2 cellular contexts compared by ENCODE assay signal in the genomic region with DNA sequence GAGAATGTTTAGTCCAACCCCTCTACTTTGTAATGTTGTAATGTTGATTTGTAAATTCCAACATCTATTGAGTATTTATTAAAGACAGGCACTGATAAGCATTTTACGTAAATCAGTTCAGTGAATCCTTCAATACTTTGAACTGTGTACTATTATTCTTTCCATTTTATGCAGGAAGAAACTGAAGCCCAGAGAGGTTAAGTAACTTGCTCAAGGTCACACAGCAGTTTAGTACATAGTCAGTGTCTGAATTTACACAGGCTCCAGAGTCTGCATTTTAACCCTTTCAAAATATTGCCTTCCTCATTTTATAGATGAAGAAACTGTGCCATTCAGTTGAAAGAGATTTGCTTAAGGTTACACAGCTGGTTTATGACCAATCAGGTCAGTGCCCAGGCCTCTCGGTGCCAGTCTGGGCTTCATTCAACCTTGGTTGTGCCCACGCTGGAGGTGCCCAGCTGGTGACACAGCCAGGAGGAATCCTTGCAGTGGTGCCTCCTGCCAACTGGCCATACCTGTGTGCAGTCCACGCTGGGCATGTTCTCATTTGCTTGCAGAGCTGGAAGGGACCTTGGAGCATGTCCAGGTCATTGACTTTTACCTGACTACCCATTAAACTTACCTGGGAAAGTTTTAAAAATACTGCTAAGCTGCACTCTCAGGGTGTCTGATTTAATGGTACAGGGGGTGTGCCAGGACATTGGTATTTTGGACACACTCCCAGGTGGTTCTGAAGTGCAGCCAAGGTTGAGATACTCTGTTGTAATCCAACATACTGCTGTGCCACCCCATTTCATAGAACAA.
TF ChIP-seq lines count a peak whose summit lies in the region.

No MANE protein-coding gene starts in this region.

TF ChIP-seq in K562, 482 proteins besides CTCF, POLR2A, EP300 and RAD21 (continued from another document):
- TF ChIP-seq, protein P1, sequence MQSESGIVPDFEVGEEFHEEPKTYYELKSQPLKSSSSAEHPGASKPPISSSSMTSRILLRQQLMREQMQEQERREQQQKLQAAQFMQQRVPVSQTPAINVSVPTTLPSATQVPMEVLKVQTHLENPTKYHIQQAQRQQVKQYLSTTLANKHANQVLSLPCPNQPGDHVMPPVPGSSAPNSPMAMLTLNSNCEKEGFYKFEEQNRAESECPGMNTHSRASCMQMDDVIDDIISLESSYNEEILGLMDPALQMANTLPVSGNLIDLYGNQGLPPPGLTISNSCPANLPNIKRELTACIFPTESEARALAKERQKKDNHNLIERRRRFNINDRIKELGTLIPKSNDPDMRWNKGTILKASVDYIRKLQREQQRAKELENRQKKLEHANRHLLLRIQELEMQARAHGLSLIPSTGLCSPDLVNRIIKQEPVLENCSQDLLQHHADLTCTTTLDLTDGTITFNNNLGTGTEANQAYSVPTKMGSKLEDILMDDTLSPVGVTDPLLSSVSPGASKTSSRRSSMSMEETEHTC (IDR thresholded peaks at IDR 0.05): no peak
- TF ChIP-seq PTTG1 (tag; IDR thresholded peaks at IDR 0.05; ENCODE audit: low read depth) (no peak), NR3C1 (CRISPR knock-in tag; IDR thresholded peaks at IDR 0.05) (no peak), HDAC2 (IDR thresholded peaks at IDR 0.05) (0 out of 2 replicates have a peak, but pooled peaks have one; percentile 17), KDM1A (IDR thresholded peaks at IDR 0.05) (peak; percentile 8 to 30; a peak in 1 of 4 replicates), ZFP36 (IDR thresholded peaks at IDR 0.05; ENCODE audit: low read depth, low read length, partially characterized antibody) (peak; percentile 84), ZC3H11A (IDR thresholded peaks at IDR 0.05; ENCODE audit: low read depth, low read length) (no peak), SMARCA5 (IDR thresholded peaks at IDR 0.05) (peak; percentile 53; the same call in 1 of the 2 replicates), RBM25 (IDR thresholded peaks at IDR 0.05; ENCODE audit: low read depth, low read length, severe bottlenecking) (peak; percentile 99), TEAD2 (tag; IDR thresholded peaks at IDR 0.05) (no peak), HNRNPK (IDR thresholded peaks at IDR 0.05; ENCODE audit: low read depth, low read length, poor library complexity, severe bottlenecking) (no peak), BCOR (IDR thresholded peaks at IDR 0.05) (peak; percentile 76), ZNF124 (CRISPR knock-in tag; IDR thresholded peaks at IDR 0.05) (no peak), RCOR1 (IDR thresholded peaks at IDR 0.05; ENCODE audit: borderline replicate concordance in 1 of 2, low read depth in 2 of 2, low read length in 2 of 2) (0 out of 4 replicates have a peak, but pooled peaks of 1 of the 2 experiments have one; percentile 11), FOXJ3 (CRISPR knock-in tag; IDR thresholded peaks at IDR 0.05) (no peak), PYGO2 (tag; IDR thresholded peaks at IDR 0.05) (no peak), GTF2F1 (IDR thresholded peaks at IDR 0.05; ENCODE audit: low read depth, low read length) (no peak), NFXL1 (CRISPR knock-in tag; IDR thresholded peaks at IDR 0.05) (no peak), ARNT (IDR thresholded peaks at IDR 0.05) (no peak), ADNP (tag; IDR thresholded peaks at IDR 0.05) (peak; percentile 79; the same call in 1 of the 2 replicates)

TF ChIP-seq in neural cell, 6 proteins besides CTCF, POLR2A, EP300 and RAD21 (continued from another document):
- TF ChIP-seq, protein P2, sequence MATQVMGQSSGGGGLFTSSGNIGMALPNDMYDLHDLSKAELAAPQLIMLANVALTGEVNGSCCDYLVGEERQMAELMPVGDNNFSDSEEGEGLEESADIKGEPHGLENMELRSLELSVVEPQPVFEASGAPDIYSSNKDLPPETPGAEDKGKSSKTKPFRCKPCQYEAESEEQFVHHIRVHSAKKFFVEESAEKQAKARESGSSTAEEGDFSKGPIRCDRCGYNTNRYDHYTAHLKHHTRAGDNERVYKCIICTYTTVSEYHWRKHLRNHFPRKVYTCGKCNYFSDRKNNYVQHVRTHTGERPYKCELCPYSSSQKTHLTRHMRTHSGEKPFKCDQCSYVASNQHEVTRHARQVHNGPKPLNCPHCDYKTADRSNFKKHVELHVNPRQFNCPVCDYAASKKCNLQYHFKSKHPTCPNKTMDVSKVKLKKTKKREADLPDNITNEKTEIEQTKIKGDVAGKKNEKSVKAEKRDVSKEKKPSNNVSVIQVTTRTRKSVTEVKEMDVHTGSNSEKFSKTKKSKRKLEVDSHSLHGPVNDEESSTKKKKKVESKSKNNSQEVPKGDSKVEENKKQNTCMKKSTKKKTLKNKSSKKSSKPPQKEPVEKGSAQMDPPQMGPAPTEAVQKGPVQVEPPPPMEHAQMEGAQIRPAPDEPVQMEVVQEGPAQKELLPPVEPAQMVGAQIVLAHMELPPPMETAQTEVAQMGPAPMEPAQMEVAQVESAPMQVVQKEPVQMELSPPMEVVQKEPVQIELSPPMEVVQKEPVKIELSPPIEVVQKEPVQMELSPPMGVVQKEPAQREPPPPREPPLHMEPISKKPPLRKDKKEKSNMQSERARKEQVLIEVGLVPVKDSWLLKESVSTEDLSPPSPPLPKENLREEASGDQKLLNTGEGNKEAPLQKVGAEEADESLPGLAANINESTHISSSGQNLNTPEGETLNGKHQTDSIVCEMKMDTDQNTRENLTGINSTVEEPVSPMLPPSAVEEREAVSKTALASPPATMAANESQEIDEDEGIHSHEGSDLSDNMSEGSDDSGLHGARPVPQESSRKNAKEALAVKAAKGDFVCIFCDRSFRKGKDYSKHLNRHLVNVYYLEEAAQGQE (IDR thresholded peaks at IDR 0.05; ENCODE audit: borderline replicate concordance): no peak
- TF ChIP-seq POLR2AphosphoS5 (IDR thresholded peaks at IDR 0.05) (no peak), SMC3 (conservative IDR thresholded peaks at IDR 0.05; ENCODE audit: poor library complexity) (no peak), TAF1 (IDR thresholded peaks at IDR 0.05; ENCODE audit: low read depth) (no peak)
